1 cellular context compared by ENCODE assay signal in genomic region chr3:50605901-50606326, GRCh38.
TF ChIP-seq lines count a peak whose summit lies in the region.

No MANE protein-coding gene starts in this region.

TF ChIP-seq in K562, 482 proteins besides CTCF, POLR2A, EP300 and RAD21 (continued from another document):
- TF ChIP-seq ZNF280B (CRISPR knock-in tag; IDR thresholded peaks at IDR 0.05), result peak; percentile 60; the same call in 1 of the 2 replicates
- no peak for TF ChIP-seq TCF3 (CRISPR knock-in tag; IDR thresholded peaks at IDR 0.05)
- no peak for TF ChIP-seq TAF1 (IDR thresholded peaks at IDR 0.05; ENCODE audit: control insufficient read depth, extremely low read depth, insufficient read depth, low read length, severe bottlenecking)
- TF ChIP-seq FOXA1 (IDR thresholded peaks at IDR 0.05; ENCODE audit: borderline replicate concordance), result no peak
- TF ChIP-seq XRCC5 (IDR thresholded peaks at IDR 0.05; ENCODE audit: low read depth, low read length), result no peak
- no peak for TF ChIP-seq CHD2 (IDR thresholded peaks at IDR 0.05; ENCODE audit: low read depth, low read length)
- TF ChIP-seq ZNF551 (CRISPR knock-in tag; IDR thresholded peaks at IDR 0.05), result 0 out of 2 replicates have a peak, but pooled peaks have one; percentile 21
- TF ChIP-seq POLR2B (IDR thresholded peaks at IDR 0.05; ENCODE audit: low read depth, partially characterized antibody), result peak; percentile 22
- TF ChIP-seq MAFF (IDR thresholded peaks at IDR 0.05; ENCODE audit: low read length), result no peak
- no peak for TF ChIP-seq HNRNPK (IDR thresholded peaks at IDR 0.05; ENCODE audit: low read depth, low read length, poor library complexity, severe bottlenecking)
- TF ChIP-seq CUX1 (CRISPR knock-in tag; IDR thresholded peaks at IDR 0.05), result no peak; the same call in 1 of the 2 replicates
- no peak for TF ChIP-seq SIX5 (IDR thresholded peaks at IDR 0.05; ENCODE audit: borderline replicate concordance in 1 of 2, insufficient read depth in 1 of 2, low read depth in 1 of 2, low read length in 2 of 2)
- TF ChIP-seq MAX (CRISPR knock-in tag; IDR thresholded peaks at IDR 0.05), result no peak
- TF ChIP-seq HNRNPUL1 (IDR thresholded peaks at IDR 0.05; ENCODE audit: low read length), result no peak
- TF ChIP-seq ZNF584 (CRISPR knock-in tag; IDR thresholded peaks at IDR 0.05; ENCODE audit: low read depth), result no peak
- 0 out of 2 replicates have a peak, but pooled peaks have one; percentile 13 for TF ChIP-seq ZBTB9 (CRISPR knock-in tag; IDR thresholded peaks at IDR 0.05)
- TF ChIP-seq MYC (IDR thresholded peaks at IDR 0.05; ENCODE audit: low read depth, low read length), result no peak
- TF ChIP-seq MYC (CRISPR knock-in tag; IDR thresholded peaks at IDR 0.05; ENCODE audit: borderline replicate concordance, low read depth), result peak; percentile 41; the same call in 1 of the 2 replicates
- TF ChIP-seq ZBTB11 (CRISPR knock-in tag; IDR thresholded peaks at IDR 0.05), result no peak
- no peak for TF ChIP-seq SP1 (CRISPR knock-in tag; IDR thresholded peaks at IDR 0.05)
- no peak for TF ChIP-seq ZNF76 (CRISPR knock-in tag; IDR thresholded peaks at IDR 0.05; ENCODE audit: borderline replicate concordance)
- no peak for TF ChIP-seq ZNF561 (CRISPR knock-in tag; conservative IDR thresholded peaks at IDR 0.05)
- TF ChIP-seq POLR2AphosphoS2 (IDR thresholded peaks at IDR 0.05; ENCODE audit: low read length), result peak; percentile 7; the same call in 1 of the 2 replicates
- TF ChIP-seq POLR2AphosphoS5 (IDR thresholded peaks at IDR 0.05; ENCODE audit: control insufficient read depth, insufficient read depth, low read depth, low read length), result no peak
- TF ChIP-seq MBD2 (IDR thresholded peaks at IDR 0.05; ENCODE audit: borderline replicate concordance, low read depth), result no peak
- no peak for TF ChIP-seq ZNF121 (CRISPR knock-in tag; conservative IDR thresholded peaks at IDR 0.05)
- TF ChIP-seq ZNF592 (IDR thresholded peaks at IDR 0.05), result no peak
- TF ChIP-seq RBM22 (IDR thresholded peaks at IDR 0.05; ENCODE audit: low read depth, low read length, poor library complexity, severe bottlenecking), result no peak
- TF ChIP-seq ZBTB8A (IDR thresholded peaks at IDR 0.05; ENCODE audit: partially characterized antibody), result no peak
- no peak for TF ChIP-seq MYBL2 (IDR thresholded peaks at IDR 0.05; ENCODE audit: low read depth)
- no peak for TF ChIP-seq MYBL2 (CRISPR knock-in tag; IDR thresholded peaks at IDR 0.05; ENCODE audit: borderline replicate concordance)
- no peak for TF ChIP-seq ZNF24 (IDR thresholded peaks at IDR 0.05)
- TF ChIP-seq KLF13 (tag; IDR thresholded peaks at IDR 0.05; ENCODE audit: borderline replicate concordance, low read depth), result no peak
- TF ChIP-seq NFE2L1 (tag; IDR thresholded peaks at IDR 0.05; ENCODE audit: borderline replicate concordance, low read depth), result no peak
- no peak for TF ChIP-seq NCOA4 (IDR thresholded peaks at IDR 0.05; ENCODE audit: partially characterized antibody)
- no peak for TF ChIP-seq BRD9 (IDR thresholded peaks at IDR 0.05; ENCODE audit: low read depth, partially characterized antibody)
- 0 out of 2 replicates have a peak, but pooled peaks have one; percentile 51 for TF ChIP-seq PATZ1 (CRISPR knock-in tag; IDR thresholded peaks at IDR 0.05; ENCODE audit: borderline replicate concordance)
TF ChIP-seq in K562: peak in this region for 24.
